ENCODE assay signal across 23 cellular contexts in the genomic region with DNA sequence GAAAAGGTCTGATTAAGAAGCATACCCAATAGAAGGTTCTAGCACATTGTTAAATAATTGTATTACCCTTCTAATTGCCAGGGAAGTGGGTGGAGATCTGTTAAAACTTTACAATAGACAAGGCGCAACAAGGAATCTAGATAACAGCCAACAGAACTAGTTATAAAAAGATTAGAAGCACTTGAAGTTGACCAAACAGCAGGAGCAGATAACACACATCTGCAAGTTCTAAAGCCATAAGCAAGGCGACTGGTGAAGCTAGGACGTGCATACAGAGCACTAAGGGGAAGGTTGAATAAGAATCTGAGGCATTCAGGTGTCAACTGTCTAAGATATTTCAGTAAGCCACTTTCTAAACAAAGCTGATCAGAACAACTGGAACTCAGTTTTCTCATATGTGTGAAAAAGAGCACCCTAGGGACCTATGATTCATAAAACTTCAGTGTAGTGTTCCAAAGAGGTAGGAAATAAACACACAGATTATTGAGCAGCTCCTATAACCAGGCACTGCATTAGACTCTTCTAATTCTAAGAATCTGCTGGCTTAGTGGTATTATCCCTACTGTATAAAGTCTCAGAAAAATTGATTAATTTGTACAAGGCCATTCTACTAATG.
"Had no signal": no experiment of that assay in that cellular context is flagged by ENCODE, and none has a peak within 500 bp of the region (broad histone marks: within the 10 kb centered on the region; RNA-seq: fewer than 3 reads in every experiment).

No MANE protein-coding gene starts in this region.

- H3K27me3 ChIP-seq: ascending aorta, body of pancreas had no signal

- DNase-seq: activated CD4-positive, alpha-beta T cell treated with anti-CD3 and anti-CD28 coated beads for 4 hours; activated CD4-positive, alpha-beta T cell treated with anti-CD3 and anti-CD28 coated beads, Interleukin-2, amount 50 U/mL, for 4 hours; activated CD8-positive, alpha-beta memory T cell treated with anti-CD3 and anti-CD28 coated beads, Interleukin-2, amount 50 U/mL, for 48 hours; activated CD8-positive, alpha-beta T cell treated with anti-CD3 and anti-CD28 coated beads, Interleukin-2, amount 10 ng/mL, durations not matched to agents 7 days and 5 days; activated effector memory CD4-positive, alpha-beta T cell treated with Interleukin-2 at 50 U/mL for 16 hours; activated naive CD4-positive, alpha-beta T cell treated with Interleukin-2 at 50 U/mL for 16 hours; activated naive CD8-positive, alpha-beta T cell treated with anti-CD3 and anti-CD28 coated beads, Interleukin-2, amount 50 U/mL, for 24 hours; activated T-cell treated with anti-CD3 and anti-CD28 coated beads, Interleukin-2, amount 50 U/mL, for 1 hour; amniotic stem cell; body of pancreas; KG1; NCI-H1105; NCI-H1436; NCI-H1694 treated with DMSO at 0.1 percent for 48 hours; NCI-H2029 treated with DMSO at 0.1 percent for 48 hours; NCI-H510A treated with DMSO at 0.1 percent for 48 hours; NCI-H69; NK-92 treated with Interleukin-12 subunit alpha and Interleukin-12 subunit beta, amount 100 ng/mL, for 24 hours; PC-3; SHP77 treated with DMSO at 0.1 percent for 48 hours; WERI-Rb-1 had no signal

- H3K9me3 ChIP-seq: ascending aorta, body of pancreas had no signal

- H3K27ac ChIP-seq: ascending aorta, body of pancreas, WERI-Rb-1 had no signal

- H3K4me1 ChIP-seq: ascending aorta, body of pancreas had no signal

- ATAC-seq: activated CD8-positive, alpha-beta T cell treated with anti-CD3 and anti-CD28 coated beads, Interleukin-2, amount 10 ng/mL, durations not matched to agents 7 days and 5 days; activated naive CD4-positive, alpha-beta T cell treated with anti-CD3 and anti-CD28 coated beads, Interleukin-2, amount 50 U/mL, for 72 hours; activated naive CD8-positive, alpha-beta T cell treated with anti-CD3 and anti-CD28 coated beads, Interleukin-2, amount 50 U/mL, for 24 hours; body of pancreas; PC-3 had no signal

- H3K36me3 ChIP-seq: ascending aorta, WERI-Rb-1 had no signal

- H3K4me3 ChIP-seq: ascending aorta, body of pancreas had no signal
